In the genomic region with DNA sequence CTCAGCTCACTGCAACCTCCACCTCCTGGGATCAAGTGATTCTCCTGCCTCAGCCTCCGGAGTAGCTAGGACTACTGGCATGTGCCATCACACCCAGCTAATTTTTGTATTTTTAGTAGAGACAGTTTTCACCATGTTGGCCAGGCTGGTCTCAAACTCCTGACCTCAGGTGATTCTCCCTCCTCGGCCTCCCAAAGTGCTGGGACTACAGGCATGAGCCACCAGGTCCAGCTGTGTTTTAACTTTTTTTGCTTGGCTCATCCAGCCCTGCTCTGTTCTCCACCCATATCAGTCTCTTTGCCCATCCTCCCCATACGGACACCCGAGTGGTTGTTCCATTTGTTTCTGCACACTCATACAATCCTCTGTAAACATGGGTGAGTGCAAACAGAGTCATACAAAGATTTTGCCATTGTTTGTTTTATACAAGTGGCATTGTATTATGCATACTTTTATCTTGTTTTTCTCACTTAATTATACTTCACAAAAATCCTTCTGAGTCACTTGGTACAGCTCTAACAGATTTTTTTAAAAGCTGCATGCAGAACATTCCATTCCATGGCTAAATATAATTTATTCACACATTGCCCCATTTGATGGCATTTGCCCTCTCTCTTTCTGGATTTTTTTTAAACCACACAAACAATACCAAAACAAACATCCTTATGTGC, we compare ENCODE assay signal across 16 cellular contexts. TPM values are rescaled to one million over a fixed set of nuclear protein-coding genes. Genes with fewer than 3 reads are reported as not detected.
DNase-seq lines count a peak whose midpoint lies in the region; ATAC-seq and TF ChIP-seq lines count a peak whose summit lies in the region.
"Had no signal": no experiment of that assay in that cellular context is flagged by ENCODE, and none has a peak within 500 bp of the region (broad histone marks: within the 10 kb centered on the region; RNA-seq: fewer than 3 reads in every experiment).

No MANE protein-coding gene starts in this region.

- H3K79me2 ChIP-seq in osteoblast (ENCODE audit: insufficient read depth, low read length), result no peaks in the 10 kb centered on the region

- ATAC-seq in GM19023 (IDR thresholded peaks at IDR 0.05; ENCODE audit: unreplicated experiment) (no peak), HG02852 (IDR thresholded peaks at IDR 0.05; ENCODE audit: unreplicated experiment) (no peak)

- no peaks in the 10 kb centered on the region for H3K36me3 ChIP-seq in ascending aorta
- H3K36me3 ChIP-seq in osteoblast (ENCODE audit: insufficient read depth, low read length), result no peaks in the 10 kb centered on the region

- H3K9me3 ChIP-seq in ascending aorta (no peaks in the 10 kb centered on the region), osteoblast (ENCODE audit: low read depth, low read length) (no peaks in the 10 kb centered on the region)

- H3K27ac ChIP-seq in ascending aorta (peak overlapping the region; percentile 72 to 74), osteoblast (ENCODE audit: low read depth, low read length) (no peak overlapping the region)
- H3K27ac ChIP-seq: dorsolateral prefrontal cortex had no signal

- TF ChIP-seq CTCF in ascending aorta (IDR thresholded peaks at IDR 0.05) (no peak), foreskin fibroblast (IDR thresholded peaks at IDR 0.05; ENCODE audit: low read depth, low read length) (no peak), osteoblast (IDR thresholded peaks at IDR 0.05; ENCODE audit: extremely low read depth, low read depth, low read length) (no peak)

- no peaks in the 10 kb centered on the region for H4K20me1 ChIP-seq in osteoblast (ENCODE audit: insufficient read depth, low read length)

- H3K4me1 ChIP-seq in ascending aorta (peaks cover 7 to 17% of the 10 kb centered on the region in 2 donors), osteoblast (ENCODE audit: insufficient read depth, low read length) (no peaks in the 10 kb centered on the region)

- intact Hi-C loops in ascending aorta (cut with DNase I), result loop anchor here (2.0 kb wide), 1 partner anchor 76 kb away; no protein-coding TSS in a partner anchor

- no peak overlapping the region for H2AFZ ChIP-seq in osteoblast (ENCODE audit: low read length)

- DNase-seq in COLO668 (lab: John Stamatoyannopoulos, UW; ENCODE audit: unreplicated experiment), result peak; percentile 21
- DNase-seq in ascending aorta (ENCODE audit: low spot score in 2 of 2), result peak in 1 of 2 donors; percentile 71
- DNase-seq in foreskin fibroblast, result peak; percentile 7 to 25
- peak; percentile 76 for DNase-seq in osteoblast (ENCODE audit: insufficient read length, low spot score, missing footprints)
- no peak for DNase-seq in activated CD4-positive, alpha-beta T cell treated with anti-CD3 and anti-CD28 coated beads, Interleukin-2, amount 50 U/mL, for 48 hours
- no peak for DNase-seq in NOMO-1 treated with dmso at 0.1 percent for 144 hours (lab: John Stamatoyannopoulos, UW; ENCODE audit: unreplicated experiment)
- DNase-seq: ACHN; activated B cell treated with CpG ODN at 0.5 μM for 24 hours; activated naive CD8-positive, alpha-beta T cell treated with anti-CD3 and anti-CD28 coated beads, Interleukin-2, amount 10 ng/mL, durations not matched to agents 7 days and 5 days; COR-L47; dorsolateral prefrontal cortex; head of caudate nucleus; nephron progenitor cell had no signal

- H3K4me2 ChIP-seq in osteoblast (ENCODE audit: insufficient read depth, low read length), result no peak overlapping the region

- no peak overlapping the region for H3K4me3 ChIP-seq in ascending aorta
- no peak overlapping the region for H3K4me3 ChIP-seq in foreskin fibroblast (ENCODE audit: low read depth in 1 of 2, low read length in 2 of 2)
- no peak overlapping the region for H3K4me3 ChIP-seq in osteoblast (ENCODE audit: insufficient read depth, low read length)
- H3K4me3 ChIP-seq: dorsolateral prefrontal cortex, skin epidermis had no signal

- H3K27me3 ChIP-seq in ascending aorta (no peaks in the 10 kb centered on the region), osteoblast (ENCODE audit: insufficient read depth, low read length) (peaks cover 6% of the 10 kb centered on the region)

RNA-seq across cellular contexts. Expression of a gene that starts 5.3 kb away (rescaled TPM):
- total RNA-seq in ascending aorta (8.5 TPM), osteoblast (under 0.01 TPM in 2 replicates)
- total RNA-seq: activated B cell treated with CpG ODN at 0.5 μM for 24 hours; activated naive CD8-positive, alpha-beta T cell treated with anti-CD3 and anti-CD28 coated beads, Interleukin-2, amount 10 ng/mL, durations not matched to agents 7 days and 5 days had no signal

Comparison
In these comparisons a context has a peak if more than half of its experiments do, and no peak if none do; other contexts are left out.
1. DNase-seq: peak in COLO668 (single experiment), foreskin fibroblast (2 of 2) and osteoblast (single experiment); none in activated CD4-positive, alpha-beta T cell treated with anti-CD3 and anti-CD28 coated beads, Interleukin-2, amount 50 U/mL, for 48 hours (0 of 2) and NOMO-1 treated with dmso at 0.1 percent for 144 hours (single experiment).